1 cellular context compared by ENCODE assay signal in genomic region chr2:96508521-96509113, GRCh38.
TF ChIP-seq lines count a peak whose summit lies in the region.

No MANE protein-coding gene starts in this region.

TF ChIP-seq in IMR-90, 13 proteins besides CTCF, POLR2A, EP300 and RAD21 (continued from another document):
- TF ChIP-seq MXI1 (IDR thresholded peaks at IDR 0.05; ENCODE audit: borderline replicate concordance, low read depth, low read length) (no peak), CHD1 (IDR thresholded peaks at IDR 0.05; ENCODE audit: low read depth, low read length) (no peak), MAZ (IDR thresholded peaks at IDR 0.05; ENCODE audit: borderline replicate concordance, low read depth, low read length) (no peak), RCOR1 (IDR thresholded peaks at IDR 0.05; ENCODE audit: insufficient replicate concordance, low read length) (no peak), FOS (IDR thresholded peaks at IDR 0.05; ENCODE audit: low read depth, low read length) (no peak), BHLHE40 (IDR thresholded peaks at IDR 0.05; ENCODE audit: low read depth, low read length) (no peak), USF2 (IDR thresholded peaks at IDR 0.05; ENCODE audit: low read depth, low read length) (no peak), SMC3 (IDR thresholded peaks at IDR 0.05; ENCODE audit: low read depth, low read length) (no peak)
